In the genomic region with DNA sequence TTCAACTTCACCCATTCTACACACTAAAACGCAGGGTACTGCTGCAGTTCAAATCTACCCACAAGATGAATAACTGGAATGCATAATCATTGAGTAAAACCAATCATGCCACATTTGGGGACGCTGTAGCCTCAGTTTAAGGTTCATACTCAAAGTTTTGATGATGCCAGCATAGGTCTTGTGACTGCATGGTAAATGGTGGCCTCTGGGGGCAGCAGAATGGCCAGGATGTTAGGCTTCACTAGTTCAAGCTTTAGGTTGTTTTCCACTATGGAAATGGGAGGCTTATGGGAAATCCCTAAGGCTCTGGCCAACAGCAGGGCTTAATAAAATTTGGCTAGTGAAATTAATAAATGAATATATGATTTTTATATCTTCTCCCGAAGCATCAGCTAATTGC, we compare ENCODE assay signal across 9 cellular contexts.
DNase-seq lines count a peak whose midpoint lies in the region; ATAC-seq and TF ChIP-seq lines count a peak whose summit lies in the region.
"Had no signal": no experiment of that assay in that cellular context is flagged by ENCODE, and none has a peak within 500 bp of the region (broad histone marks: within the 10 kb centered on the region; RNA-seq: fewer than 3 reads in every experiment).

No MANE protein-coding gene starts in this region.

- in situ Hi-C loops in KBM-7 (cut with MboI; ENCODE audit: low pct_unique_long_range_greater_than_20kb, low sequenced_read_pairs), result no loop called here

- no peaks in the 10 kb centered on the region for H3K4me1 Mint-ChIP-seq in activated T-cell treated with anti-CD3 and anti-CD28 coated beads, Interleukin-2, amount 50 U/mL, for 72 hours (ENCODE audit: low read depth)
- peaks cover 48% of the 10 kb centered on the region for H3K4me1 Mint-ChIP-seq in chondrocyte (ENCODE audit: low read depth)

- no peak overlapping the region for H3K4me3 Mint-ChIP-seq in activated T-cell treated with anti-CD3 and anti-CD28 coated beads, Interleukin-2, amount 50 U/mL, for 72 hours
- no peak overlapping the region for H3K4me3 Mint-ChIP-seq in chondrocyte (ENCODE audit: unreplicated experiment)

- no peak overlapping the region for H3K27ac ChIP-seq in esophagus squamous epithelium
- H3K27ac ChIP-seq: heart right ventricle had no signal

- H3K27me3 Mint-ChIP-seq in activated T-cell treated with anti-CD3 and anti-CD28 coated beads, Interleukin-2, amount 50 U/mL, for 72 hours (ENCODE audit: low read depth), result peaks cover 46% of the 10 kb centered on the region
- no peaks in the 10 kb centered on the region for H3K27me3 Mint-ChIP-seq in chondrocyte (ENCODE audit: low read depth)

- TF ChIP-seq CTCF in chondrocyte (IDR thresholded peaks at IDR 0.05) (peak; percentile 47), esophagus squamous epithelium (IDR thresholded peaks at IDR 0.05) (peak in 2 of 6 experiments; percentile 13 to 51)

- no peaks in the 10 kb centered on the region for H3K36me3 Mint-ChIP-seq in activated T-cell treated with anti-CD3 and anti-CD28 coated beads, Interleukin-2, amount 50 U/mL, for 72 hours (ENCODE audit: insufficient read depth in 2 of 2)
- H3K36me3 Mint-ChIP-seq in chondrocyte (ENCODE audit: low read depth), result no peaks in the 10 kb centered on the region

- WGBS in esophagus squamous epithelium, 2 donors, result 77 to 79% methylated on average over 3 of the region's 3 CpGs

- H3K4me1 ChIP-seq in esophagus squamous epithelium, result no peaks in the 10 kb centered on the region
- H3K4me1 ChIP-seq: heart right ventricle had no signal

- DNase-seq in activated T-cell treated with anti-CD3 and anti-CD28 coated beads, Interleukin-2, amount 50 U/mL, for 72 hours, result peak; percentile 7 to 18
- DNase-seq in activated T-cell treated with anti-CD3 and anti-CD28 coated beads, Interleukin-2, amount 50 U/mL, for 1 hour, result no peak
- DNase-seq in KBM-7 (peak; percentile 18), chondrocyte (ENCODE audit: low spot score) (no peak), esophagus squamous epithelium (lab: John Stamatoyannopoulos, UW) (no peak), HuH-7.5 (ENCODE audit: low spot score) (no peak)
- DNase-seq in stimulated activated naive CD8-positive, alpha-beta T cell treated with anti-CD3 and anti-CD28 coated beads, Interleukin-15, Interleukin-2, amounts not matched to agents 100 U/mL and 50 U/mL, for 24 hours, result no peak
- no peak for DNase-seq in stimulated activated CD4-positive, alpha-beta T cell treated with anti-CD3 and anti-CD28 coated beads, Interleukin-2, amount 100 ng/mL, for 24 hours
- DNase-seq: heart right ventricle had no signal

- no peak overlapping the region for H3K4me3 ChIP-seq in esophagus squamous epithelium
- H3K4me3 ChIP-seq: heart right ventricle had no signal

- H3K36me3 ChIP-seq in esophagus squamous epithelium, result no peaks in the 10 kb centered on the region
- H3K36me3 ChIP-seq: heart right ventricle had no signal

- H3K9me3 Mint-ChIP-seq in activated T-cell treated with anti-CD3 and anti-CD28 coated beads, Interleukin-2, amount 50 U/mL, for 72 hours, result no peaks in the 10 kb centered on the region
- peaks cover 2% of the 10 kb centered on the region for H3K9me3 Mint-ChIP-seq in chondrocyte (ENCODE audit: low read depth)

- no peaks in the 10 kb centered on the region for H3K27me3 ChIP-seq in esophagus squamous epithelium
- H3K27me3 ChIP-seq: heart right ventricle had no signal

- no peak overlapping the region for H3K27ac Mint-ChIP-seq in activated T-cell treated with anti-CD3 and anti-CD28 coated beads, Interleukin-2, amount 50 U/mL, for 72 hours
- no peak overlapping the region for H3K27ac Mint-ChIP-seq in chondrocyte (ENCODE audit: unreplicated experiment)

- intact Hi-C loops in esophagus squamous epithelium (cut with DNase I), result no loop called here

- ATAC-seq in activated T-cell treated with anti-CD3 and anti-CD28 coated beads, Interleukin-2, amount 50 U/mL, for 72 hours (replicated peaks in 1 of 2), result peak; percentile 43 to 51
- ATAC-seq in stimulated activated naive CD8-positive, alpha-beta T cell treated with anti-CD3 and anti-CD28 coated beads, Interleukin-15, Interleukin-2, amounts not matched to agents 100 U/mL and 50 U/mL, for 24 hours, result peak; percentile 72
- ATAC-seq: heart right ventricle had no signal

- TF ChIP-seq POLR2A in esophagus squamous epithelium (IDR thresholded peaks at IDR 0.05), result no peak

- H3K9me3 ChIP-seq in esophagus squamous epithelium, result no peaks in the 10 kb centered on the region
- H3K9me3 ChIP-seq: heart right ventricle had no signal

Comparison
In these comparisons a context has a peak if more than half of its experiments do, and no peak if none do; other contexts are left out.
1. DNase-seq: peak in activated T-cell treated with anti-CD3 and anti-CD28 coated beads, Interleukin-2, amount 50 U/mL, for 72 hours (2 of 2) and KBM-7 (single experiment); none in activated T-cell treated with anti-CD3 and anti-CD28 coated beads, Interleukin-2, amount 50 U/mL, for 1 hour (single experiment), chondrocyte (single experiment), stimulated activated naive CD8-positive, alpha-beta T cell treated with anti-CD3 and anti-CD28 coated beads, Interleukin-15, Interleukin-2, amounts not matched to agents 100 U/mL and 50 U/mL, for 24 hours (single experiment), esophagus squamous epithelium (single experiment), HuH-7.5 (single experiment) and stimulated activated CD4-positive, alpha-beta T cell treated with anti-CD3 and anti-CD28 coated beads, Interleukin-2, amount 100 ng/mL, for 24 hours (0 of 2).